19 cellular contexts compared by ENCODE assay signal in genomic region chr6:155706341-155706740, GRCh38.
DNase-seq lines count a peak whose midpoint lies in the region; ATAC-seq, FAIRE-seq and TF ChIP-seq lines count a peak whose summit lies in the region.
"Had no signal": no experiment of that assay in that cellular context is flagged by ENCODE, and none has a peak within 500 bp of the region (broad histone marks: within the 10 kb centered on the region; RNA-seq: fewer than 3 reads in every experiment).

No MANE protein-coding gene starts in this region.

- BruUV-seq in K562 (replicated peaks; lab: Mats Ljungman, UMichigan): no TSS peak

- no peak overlapping the region for H3K27ac Mint-ChIP-seq in natural killer cell
- no peak overlapping the region for H3K27ac Mint-ChIP-seq in natural killer cell treated with Interleukin-12 subunit alpha and Interleukin-12 subunit beta and Interleukin-15 and Interleukin-18, amount 100 ng/mL, for 72 hours

- H3K9me3 ChIP-seq in K562 (replicated peaks; ENCODE audit: control insufficient read depth, insufficient read depth, low read depth, low read length): no peaks in the 10 kb centered on the region
- H3K9me3 ChIP-seq: MG63, SJCRH30 had no signal

- no peak for TF ChIP-seq EP300 in K562 (IDR thresholded peaks at IDR 0.05; ENCODE audit: low read length)

- DNase-seq in natural killer cell (no peak), K562 (ENCODE audit: extremely low read depth in 1 of 4, low spot score in 3 of 4) (no peak), left colon (no peak), middle frontal gyrus (ENCODE audit: extremely low spot score, low spot score) (no peak), NCI-H1105 (lab: John Stamatoyannopoulos, UW) (no peak)
- no peak for DNase-seq in natural killer cell treated with Interleukin-12 subunit alpha and Interleukin-12 subunit beta and Interleukin-15 and Interleukin-18, amount 100 ng/mL, for 72 hours (ENCODE audit: low spot score)
- DNase-seq: ACHN, AML-193, COR-L47, KG1, MG63, NCI-H1105 treated with DMSO at 0.1 percent for 48 hours, NCI-H1694 treated with DMSO at 0.1 percent for 48 hours, NCI-H2107, NCI-H82, PC-3 had no signal

- H4K20me1 ChIP-seq in K562 (replicated peaks; ENCODE audit: control insufficient read depth, insufficient read depth, low read length): no peaks in the 10 kb centered on the region

- peak; percentile 5 for TF ChIP-seq CTCF in natural killer cell (IDR thresholded peaks at IDR 0.05)
- no peak for TF ChIP-seq CTCF in K562 (IDR thresholded peaks at IDR 0.05 in 2 of 3, conservative IDR thresholded peaks at IDR 0.05 in 1 of 3; ENCODE audit: insufficient read depth in 2 of 3, low read depth in 1 of 3, low read length in 3 of 3)

- no peak for FAIRE-seq in K562 (lab: Jason Lieb, UNC)
- FAIRE-seq: GM12892 had no signal

- H3K9me1 ChIP-seq in K562 (ENCODE audit: control insufficient read depth, insufficient read depth, low read length): no peaks in the 10 kb centered on the region

- no peak overlapping the region for H3K27ac ChIP-seq in K562 (ENCODE audit: extremely low read depth, low read depth, low read length)
- H3K27ac ChIP-seq: SJCRH30 had no signal

- H3K36me3 Mint-ChIP-seq in natural killer cell: peaks cover 5% of the 10 kb centered on the region
- no peaks in the 10 kb centered on the region for H3K36me3 Mint-ChIP-seq in natural killer cell treated with Interleukin-12 subunit alpha and Interleukin-12 subunit beta and Interleukin-15 and Interleukin-18, amount 100 ng/mL, for 72 hours

- ATAC-seq in natural killer cell (no peak), K562 (peak; percentile 25; the same call in 1 of the 3 replicates), left colon (peak; percentile 44), HG03175 (IDR thresholded peaks at IDR 0.05; ENCODE audit: unreplicated experiment) (no peak)
- no peak for ATAC-seq in natural killer cell treated with Interleukin-12 subunit alpha and Interleukin-12 subunit beta and Interleukin-15 and Interleukin-18, amount 100 ng/mL, for 72 hours
- ATAC-seq: PC-3 had no signal

- H3K4me3 Mint-ChIP-seq in natural killer cell: no peak overlapping the region
- H3K4me3 Mint-ChIP-seq in natural killer cell treated with Interleukin-12 subunit alpha and Interleukin-12 subunit beta and Interleukin-15 and Interleukin-18, amount 100 ng/mL, for 72 hours: no peak overlapping the region

- intact Hi-C loops in natural killer cell (cut with micrococcal nuclease): no loop called here
- intact Hi-C loops in K562 (cut with micrococcal nuclease): no loop called here
- intact Hi-C loops in left colon (cut with DNase I, micrococcal nuclease): no loop called here

- TF ChIP-seq POLR2A in K562 (conservative IDR thresholded peaks at IDR 0.05): no peak

- H3K79me2 ChIP-seq in K562 (ENCODE audit: control insufficient read depth, insufficient read depth, low read length): no peaks in the 10 kb centered on the region

- H3K9me3 Mint-ChIP-seq in natural killer cell: peaks cover 2 to 7% of the 10 kb centered on the region in 2 donors
- no peaks in the 10 kb centered on the region for H3K9me3 Mint-ChIP-seq in natural killer cell treated with Interleukin-12 subunit alpha and Interleukin-12 subunit beta and Interleukin-15 and Interleukin-18, amount 100 ng/mL, for 72 hours

- no peak overlapping the region for H2AFZ ChIP-seq in K562 (ENCODE audit: low read depth, low read length)

- no peak for TF ChIP-seq RAD21 in K562 (CRISPR knock-in tag; conservative IDR thresholded peaks at IDR 0.05 in 1 of 2, IDR thresholded peaks at IDR 0.05 in 1 of 2)

- H3K4me3 ChIP-seq in K562: no peak overlapping the region
- H3K4me3 ChIP-seq: MG63, SJCRH30 had no signal

- no peak overlapping the region for H3K4me2 ChIP-seq in K562 (ENCODE audit: insufficient read depth, low read length)

- no peaks in the 10 kb centered on the region for H3K4me1 Mint-ChIP-seq in natural killer cell
- H3K4me1 Mint-ChIP-seq in natural killer cell treated with Interleukin-12 subunit alpha and Interleukin-12 subunit beta and Interleukin-15 and Interleukin-18, amount 100 ng/mL, for 72 hours (ENCODE audit: low read depth in 2 of 2): no peaks in the 10 kb centered on the region

- no peak overlapping the region for H3K9ac ChIP-seq in K562 (ENCODE audit: insufficient read depth in 1 of 2, low read depth in 2 of 2, low read length in 2 of 2)

- no peaks in the 10 kb centered on the region for H3K27me3 ChIP-seq in K562 (ENCODE audit: control insufficient read depth in 2 of 2, insufficient read depth in 2 of 2, low read length in 2 of 2)
- H3K27me3 ChIP-seq: MG63, SJCRH30 had no signal

- H3K27me3 Mint-ChIP-seq in natural killer cell (ENCODE audit: low read depth in 2 of 2): no peaks in the 10 kb centered on the region
- no peaks in the 10 kb centered on the region for H3K27me3 Mint-ChIP-seq in natural killer cell treated with Interleukin-12 subunit alpha and Interleukin-12 subunit beta and Interleukin-15 and Interleukin-18, amount 100 ng/mL, for 72 hours

- in situ Hi-C loops in K562 (cut with MboI): no loop called here

- H3K36me3 ChIP-seq in K562 (ENCODE audit: control insufficient read depth, insufficient read depth, low read length): no peaks in the 10 kb centered on the region
- H3K36me3 ChIP-seq: MG63, SJCRH30 had no signal

- no peaks in the 10 kb centered on the region; a peak in 1 of 5 replicates for H3K4me1 ChIP-seq in K562 (replicated peaks in 1 of 2; ENCODE audit: control insufficient read depth in 2 of 2, insufficient read depth in 2 of 2, low read length in 2 of 2)
- H3K4me1 ChIP-seq: SJCRH30 had no signal

- POLR2A ChIA-PET in K562 (lab: Yijun Ruan, JAX): no interaction called here

- CTCF ChIA-PET in K562 (lab: Yijun Ruan, JAX; ENCODE audit: low intra/inter-chr PET ratio): interaction anchor here (0.7 kb wide), 1 partner anchor 28 kb away, joined by 3 read pairs; no protein-coding TSS in a partner anchor

- 5% methylated on average over 2 of the region's 2 CpGs for WGBS in K562 (ENCODE audit: insufficient coverage, low coverage, missing lambda C conversion rate)

TF ChIP-seq in K562, 482 proteins besides CTCF, POLR2A, EP300 and RAD21 (continues in another document):
- TF ChIP-seq TAF15 (IDR thresholded peaks at IDR 0.05; ENCODE audit: low read depth, low read length) (no peak), NCOA4 (IDR thresholded peaks at IDR 0.05; ENCODE audit: partially characterized antibody) (no peak), ZC3H8 (IDR thresholded peaks at IDR 0.05) (no peak), KDM5B (IDR thresholded peaks at IDR 0.05; ENCODE audit: insufficient replicate concordance, low read depth, low read length) (no peak), ATF4 (CRISPR knock-in tag; IDR thresholded peaks at IDR 0.05) (no peak), ZNF354B (CRISPR knock-in tag; IDR thresholded peaks at IDR 0.05) (no peak), TRIM28 (IDR thresholded peaks at IDR 0.05) (no peak), HDAC2 (IDR thresholded peaks at IDR 0.05) (no peak), ZBTB2 (IDR thresholded peaks at IDR 0.05) (no peak), CEBPB (tag; IDR thresholded peaks at IDR 0.05) (no peak), CHAMP1 (IDR thresholded peaks at IDR 0.05) (no peak), HMG20A (CRISPR knock-in tag; conservative IDR thresholded peaks at IDR 0.05) (no peak), ZNF212 (CRISPR knock-in tag; IDR thresholded peaks at IDR 0.05) (no peak), ZNF143 (CRISPR knock-in tag; IDR thresholded peaks at IDR 0.05) (no peak)

Comparison
In these comparisons a context has a peak if more than half of its experiments do, and no peak if none do; other contexts are left out.
1. ATAC-seq: peak in K562 (single experiment) and left colon (single experiment); none in natural killer cell (0 of 3), natural killer cell treated with Interleukin-12 subunit alpha and Interleukin-12 subunit beta and Interleukin-15 and Interleukin-18, amount 100 ng/mL, for 72 hours (0 of 2) and HG03175 (single experiment).